In genomic region chr3:46344476-46344875, GRCh38 we compare ENCODE assay signal across 1 cellular context.
TF ChIP-seq lines count a peak whose summit lies in the region.

No MANE protein-coding gene starts in this region.

TF ChIP-seq in K562, 482 proteins besides CTCF, POLR2A, EP300 and RAD21 (continued from another document):
- TF ChIP-seq, protein P1, sequence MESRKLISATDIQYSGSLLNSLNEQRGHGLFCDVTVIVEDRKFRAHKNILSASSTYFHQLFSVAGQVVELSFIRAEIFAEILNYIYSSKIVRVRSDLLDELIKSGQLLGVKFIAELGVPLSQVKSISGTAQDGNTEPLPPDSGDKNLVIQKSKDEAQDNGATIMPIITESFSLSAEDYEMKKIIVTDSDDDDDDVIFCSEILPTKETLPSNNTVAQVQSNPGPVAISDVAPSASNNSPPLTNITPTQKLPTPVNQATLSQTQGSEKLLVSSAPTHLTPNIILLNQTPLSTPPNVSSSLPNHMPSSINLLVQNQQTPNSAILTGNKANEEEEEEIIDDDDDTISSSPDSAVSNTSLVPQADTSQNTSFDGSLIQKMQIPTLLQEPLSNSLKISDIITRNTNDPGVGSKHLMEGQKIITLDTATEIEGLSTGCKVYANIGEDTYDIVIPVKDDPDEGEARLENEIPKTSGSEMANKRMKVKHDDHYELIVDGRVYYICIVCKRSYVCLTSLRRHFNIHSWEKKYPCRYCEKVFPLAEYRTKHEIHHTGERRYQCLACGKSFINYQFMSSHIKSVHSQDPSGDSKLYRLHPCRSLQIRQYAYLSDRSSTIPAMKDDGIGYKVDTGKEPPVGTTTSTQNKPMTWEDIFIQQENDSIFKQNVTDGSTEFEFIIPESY (CRISPR knock-in tag; IDR thresholded peaks at IDR 0.05): no peak
